Comparison of ENCODE assay signal across 40 cellular contexts in the genomic region with DNA sequence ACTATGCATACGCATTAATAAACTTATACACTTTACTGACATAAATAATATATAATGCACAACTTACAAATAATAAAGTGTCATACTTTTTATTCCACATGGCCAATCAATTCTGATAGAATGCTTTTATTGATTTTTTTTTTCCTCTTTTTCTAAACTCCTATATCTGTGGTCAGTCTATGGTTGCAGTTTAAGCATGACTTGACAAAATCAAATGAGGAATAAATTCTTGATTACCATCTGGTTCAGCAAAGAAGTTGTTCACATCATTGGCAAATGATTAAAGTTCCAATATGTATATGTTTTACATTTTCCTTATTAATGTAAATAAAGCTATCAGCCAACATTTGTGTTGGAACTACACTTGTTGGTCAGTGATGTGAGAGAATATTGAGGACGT.
"Had no signal": no experiment of that assay in that cellular context is flagged by ENCODE, and none has a peak within 500 bp of the region (broad histone marks: within the 10 kb centered on the region; RNA-seq: fewer than 3 reads in every experiment).

No MANE protein-coding gene starts in this region.

- H3K4me3 ChIP-seq: ascending aorta, cardiac muscle cell had no signal

- H3K27me3 Mint-ChIP-seq: activated naive CD8-positive, alpha-beta T cell; brain had no signal

- ATAC-seq: activated CD4-positive, alpha-beta T cell treated with anti-CD3 and anti-CD28 coated beads for 36 hours; activated CD4-positive, CD25-positive, alpha-beta regulatory T cell treated with anti-CD3 and anti-CD28 coated beads, Interleukin-2, amount 50 U/mL, for 24 hours; activated CD8-positive, alpha-beta memory T cell treated with anti-CD3 and anti-CD28 coated beads, Interleukin-2, amount 10 ng/mL, durations not matched to agents 7 days and 5 days; activated CD8-positive, alpha-beta T cell treated with anti-CD3 and anti-CD28 coated beads, Interleukin-2, amount 10 ng/mL, durations not matched to agents 7 days and 5 days; activated naive CD8-positive, alpha-beta T cell treated with anti-CD3 and anti-CD28 coated beads, Interleukin-2, amount 50 U/mL, for 24 hours; WTC11 had no signal

- H3K4me1 ChIP-seq: ascending aorta had no signal

- H3K27ac Mint-ChIP-seq: activated CD4-positive, alpha-beta memory T cell treated with anti-CD3 and anti-CD28 coated beads, Interleukin-2, amount 10 ng/mL, durations not matched to agents 7 days and 5 days; activated CD4-positive, alpha-beta T cell treated with anti-CD3 and anti-CD28 coated beads for 36 hours; activated CD4-positive, alpha-beta T cell treated with anti-CD3 and anti-CD28 coated beads, Interleukin-2, amount 10 ng/mL, durations not matched to agents 7 days and 5 days; activated CD8-positive, alpha-beta memory T cell treated with anti-CD3 and anti-CD28 coated beads, Interleukin-2, amount 10 ng/mL, durations not matched to agents 7 days and 5 days; activated CD8-positive, alpha-beta T cell treated with anti-CD3 and anti-CD28 coated beads, Interleukin-2, amount 10 ng/mL, durations not matched to agents 7 days and 5 days; activated naive CD4-positive, alpha-beta T cell treated with anti-CD3 and anti-CD28 coated beads, Interleukin-2, amount 10 ng/mL, durations not matched to agents 7 days and 5 days; activated naive CD4-positive, alpha-beta T cell treated with anti-CD3 and anti-CD28 coated beads, Interleukin-2, amount 50 U/mL, for 24 hours; activated naive CD8-positive, alpha-beta T cell; activated naive CD8-positive, alpha-beta T cell treated with anti-CD3 and anti-CD28 coated beads, Interleukin-2, amount 10 ng/mL, durations not matched to agents 7 days and 5 days; activated naive CD8-positive, alpha-beta T cell treated with anti-CD3 and anti-CD28 coated beads, Interleukin-2, amount 50 U/mL, for 24 hours; activated T-cell treated with anti-CD3 and anti-CD28 coated beads, Interleukin-2, amount 50 U/mL, for 24 hours; activated T-helper 2 cell treated with anti-CD3 and anti-CD28 coated beads, Interferon-gamma antibody, Interleukin-2, Interleukin-4, amounts not matched to agents 10 μg/mL and 5 μg/mL and 100 μg/mL, durations not matched to agents 14 hours and 24 hours and 36 hours; brain; T-helper 1 cell treated with Interleukin-12 subunit alpha and Interleukin-12 subunit beta and Interleukin-4 antibody, amounts not matched to agents 30 μg/mL and 1 μg/mL, for 36 hours; T-helper 2 cell treated with Interferon-gamma antibody and Interleukin-4, amounts not matched to agents 5 μg/mL and 100 μg/mL, for 36 hours; WTC11 had no signal

- H3K9me3 ChIP-seq: ascending aorta had no signal

- H3K27me3 ChIP-seq: ascending aorta, cardiac muscle cell had no signal

- H3K4me1 Mint-ChIP-seq: activated CD4-positive, alpha-beta T cell treated with anti-CD3 and anti-CD28 coated beads for 36 hours; activated naive CD4-positive, alpha-beta T cell treated with anti-CD3 and anti-CD28 coated beads, Interleukin-2, amount 10 ng/mL, durations not matched to agents 7 days and 5 days; activated naive CD8-positive, alpha-beta T cell treated with anti-CD3 and anti-CD28 coated beads, Interleukin-2, amount 50 U/mL, for 24 hours had no signal

- H3K36me3 Mint-ChIP-seq: activated CD8-positive, alpha-beta memory T cell treated with anti-CD3 and anti-CD28 coated beads, Interleukin-2, amount 10 ng/mL, durations not matched to agents 7 days and 5 days; activated naive CD4-positive, alpha-beta T cell treated with anti-CD3 and anti-CD28 coated beads, Interleukin-2, amount 10 ng/mL, durations not matched to agents 7 days and 5 days; activated naive CD8-positive, alpha-beta T cell treated with anti-CD3 and anti-CD28 coated beads, Interleukin-2, amount 10 ng/mL, durations not matched to agents 7 days and 5 days; brain had no signal

- H3K4me3 Mint-ChIP-seq: activated CD4-positive, alpha-beta memory T cell treated with anti-CD3 and anti-CD28 coated beads, Interleukin-2, amount 10 ng/mL, durations not matched to agents 7 days and 5 days; activated CD4-positive, alpha-beta T cell treated with anti-CD3 and anti-CD28 coated beads for 36 hours; activated CD4-positive, alpha-beta T cell treated with anti-CD3 and anti-CD28 coated beads, Interleukin-2, amount 10 ng/mL, durations not matched to agents 7 days and 5 days; activated CD8-positive, alpha-beta memory T cell treated with anti-CD3 and anti-CD28 coated beads, Interleukin-2, amount 10 ng/mL, durations not matched to agents 7 days and 5 days; activated CD8-positive, alpha-beta T cell treated with anti-CD3 and anti-CD28 coated beads, Interleukin-2, amount 10 ng/mL, durations not matched to agents 7 days and 5 days; activated naive CD4-positive, alpha-beta T cell treated with anti-CD3 and anti-CD28 coated beads, Interleukin-2, amount 10 ng/mL, durations not matched to agents 7 days and 5 days; activated naive CD4-positive, alpha-beta T cell treated with anti-CD3 and anti-CD28 coated beads, Interleukin-2, amount 50 U/mL, for 24 hours; activated naive CD8-positive, alpha-beta T cell; activated naive CD8-positive, alpha-beta T cell treated with anti-CD3 and anti-CD28 coated beads, Interleukin-2, amount 10 ng/mL, durations not matched to agents 7 days and 5 days; activated naive CD8-positive, alpha-beta T cell treated with anti-CD3 and anti-CD28 coated beads, Interleukin-2, amount 50 U/mL, for 24 hours; activated T-cell treated with anti-CD3 and anti-CD28 coated beads, Interleukin-2, amount 50 U/mL, for 24 hours; brain; central memory CD8-positive, alpha-beta T cell; T-helper 1 cell treated with Interleukin-12 subunit alpha and Interleukin-12 subunit beta and Interleukin-4 antibody, amounts not matched to agents 30 μg/mL and 1 μg/mL, for 36 hours; T-helper 2 cell treated with Interferon-gamma antibody and Interleukin-4, amounts not matched to agents 5 μg/mL and 100 μg/mL, for 36 hours; WTC11 had no signal

- DNase-seq: activated CD4-positive, alpha-beta memory T cell treated with anti-CD3 and anti-CD28 coated beads, Interleukin-2, amount 10 ng/mL, durations not matched to agents 7 days and 5 days; activated CD4-positive, alpha-beta T cell treated with anti-CD3 and anti-CD28 coated beads for 1 hour; activated CD4-positive, alpha-beta T cell treated with anti-CD3 and anti-CD28 coated beads for 36 hours; activated CD4-positive, alpha-beta T cell treated with anti-CD3 and anti-CD28 coated beads for 48 hours; activated CD4-positive, alpha-beta T cell treated with anti-CD3 and anti-CD28 coated beads, Interleukin-2, amount 10 ng/mL, durations not matched to agents 7 days and 5 days; activated CD4-positive, alpha-beta T cell treated with anti-CD3 and anti-CD28 coated beads, Interleukin-2, amount 50 U/mL, for 48 hours; activated CD4-positive, CD25-positive, alpha-beta regulatory T cell; activated CD8-positive, alpha-beta memory T cell treated with anti-CD3 and anti-CD28 coated beads for 24 hours; activated CD8-positive, alpha-beta memory T cell treated with anti-CD3 and anti-CD28 coated beads, Interleukin-2, amount 10 ng/mL, durations not matched to agents 7 days and 5 days; activated CD8-positive, alpha-beta memory T cell treated with anti-CD3 and anti-CD28 coated beads, Interleukin-2, amount 50 U/mL, for 48 hours; activated CD8-positive, alpha-beta T cell treated with anti-CD3 and anti-CD28 coated beads, Interleukin-2, amount 10 ng/mL, durations not matched to agents 7 days and 5 days; activated effector memory CD4-positive, alpha-beta T cell treated with Interleukin-2 at 50 U/mL for 16 hours; activated gamma-delta T cell; activated naive CD4-positive, alpha-beta T cell treated with anti-CD3 and anti-CD28 coated beads, Interleukin-2, amount 10 ng/mL, durations not matched to agents 7 days and 5 days; activated naive CD4-positive, alpha-beta T cell treated with Interleukin-2 at 50 U/mL for 16 hours; activated naive CD8-positive, alpha-beta T cell treated with anti-CD3 and anti-CD28 coated beads, Interleukin-2, amount 10 ng/mL, durations not matched to agents 7 days and 5 days; activated naive CD8-positive, alpha-beta T cell treated with anti-CD3 and anti-CD28 coated beads, Interleukin-2, amount 50 U/mL, for 24 hours; activated T-cell treated with anti-CD3 and anti-CD28 coated beads, Interleukin-2, amount 50 U/mL, for 24 hours; activated T-cell treated with anti-CD3 and anti-CD28 coated beads, Interleukin-2, amount 50 U/mL, for 48 hours; amygdala; anterior cingulate cortex; caudate nucleus; cerebellar nuclear complex; T-helper 1 cell; T-helper 2 cell; T-helper 9 cell; WERI-Rb-1 had no signal

- H3K36me3 ChIP-seq: ascending aorta, cardiac muscle cell, WERI-Rb-1 had no signal

- FAIRE-seq: bronchial epithelial cell, TTC549 had no signal

- H3K27ac ChIP-seq: ascending aorta, cardiac muscle cell, WERI-Rb-1 had no signal

- H3K9me3 Mint-ChIP-seq: activated naive CD4-positive, alpha-beta T cell treated with anti-CD3 and anti-CD28 coated beads, Interleukin-2, amount 10 ng/mL, durations not matched to agents 7 days and 5 days; activated T-cell treated with anti-CD3 and anti-CD28 coated beads, Interleukin-2, amount 50 U/mL, for 24 hours; central memory CD8-positive, alpha-beta T cell had no signal
